ENCODE assay signal across 14 cellular contexts in the genomic region with DNA sequence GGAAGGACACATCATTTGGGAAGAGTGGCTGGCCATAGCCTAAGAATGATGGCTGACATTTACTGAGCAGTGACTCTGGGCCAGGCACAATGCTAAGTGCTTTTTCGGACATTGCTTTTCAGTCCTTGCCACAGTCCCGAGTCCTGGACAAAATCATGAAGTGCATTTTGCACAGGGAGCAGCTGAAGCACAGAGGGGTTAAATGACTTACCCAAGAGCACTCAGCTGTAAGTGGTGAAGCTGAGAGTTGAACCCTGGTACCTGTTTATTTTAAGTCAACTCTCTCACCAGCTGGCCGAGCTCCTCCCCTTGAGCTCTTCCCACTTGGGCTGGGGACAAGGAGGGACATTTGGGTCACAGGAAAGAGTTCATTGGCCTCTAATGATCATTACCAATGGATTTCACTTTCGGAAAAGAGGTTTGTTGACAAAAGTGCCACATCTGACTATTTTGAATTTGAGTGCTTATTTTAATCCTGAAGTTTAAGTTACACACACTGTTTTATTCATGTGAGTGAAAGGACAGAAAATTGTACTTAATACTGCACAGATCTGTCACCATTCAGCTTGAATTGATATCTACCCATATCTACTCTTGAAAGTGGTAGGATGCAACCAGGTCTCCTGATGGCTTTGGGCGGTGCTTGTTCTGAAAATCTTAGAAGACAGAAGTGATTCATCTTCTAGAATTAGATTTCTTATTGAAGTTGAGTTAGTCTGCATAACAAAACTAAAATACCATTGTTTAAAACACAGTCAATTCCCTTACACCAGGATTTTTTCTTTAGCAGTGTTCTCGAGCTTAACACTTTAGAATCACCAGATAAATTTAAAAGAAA.
DNase-seq lines count a peak whose midpoint lies in the region; ATAC-seq and TF ChIP-seq lines count a peak whose summit lies in the region.
"Had no signal": no experiment of that assay in that cellular context is flagged by ENCODE, and none has a peak within 500 bp of the region (broad histone marks: within the 10 kb centered on the region; RNA-seq: fewer than 3 reads in every experiment).

No MANE protein-coding gene starts in this region.

- H3K27me3 ChIP-seq in ACC112 (ENCODE audit: insufficient read depth, low read length) (no peaks in the 10 kb centered on the region), WERI-Rb-1 (ENCODE audit: insufficient read depth, low read depth, severe bottlenecking) (no peaks in the 10 kb centered on the region), rectal smooth muscle tissue (ENCODE audit: control insufficient read depth, insufficient read depth, low read length) (no peaks in the 10 kb centered on the region)

- H3K4me1 ChIP-seq in ACC112 (ENCODE audit: control insufficient read depth, insufficient read depth, low read length, unreplicated experiment) (peaks cover 20% of the 10 kb centered on the region), rectal smooth muscle tissue (ENCODE audit: control insufficient read depth, insufficient read depth, low read length) (peaks cover 24% of the 10 kb centered on the region)

- TF ChIP-seq CTCF in WERI-Rb-1 (IDR thresholded peaks at IDR 0.05; ENCODE audit: low read depth, low read length) (no peak), foreskin fibroblast (IDR thresholded peaks at IDR 0.05; ENCODE audit: low read depth, low read length) (no peak)

- no peak overlapping the region for H3K9ac ChIP-seq in rectal smooth muscle tissue (ENCODE audit: low read length)

- H3K36me3 ChIP-seq in ACC112 (ENCODE audit: insufficient read depth, low read length) = no peaks in the 10 kb centered on the region
- H3K36me3 ChIP-seq in WERI-Rb-1 = no peaks in the 10 kb centered on the region
- H3K36me3 ChIP-seq in rectal smooth muscle tissue (ENCODE audit: control insufficient read depth, insufficient read depth, low read length) = no peaks in the 10 kb centered on the region

- no peak for ATAC-seq in HG02970 (IDR thresholded peaks at IDR 0.05; ENCODE audit: low FRiP score, unreplicated experiment)
- ATAC-seq: activated T-helper 17 cell treated with anti-CD3 and anti-CD28 coated beads, Interleukin-2, amount 50 U/mL, for 72 hours; stimulated activated naive CD8-positive, alpha-beta T cell treated with anti-CD3 and anti-CD28 coated beads, Interleukin-15, amount 100 ng/mL, for 72 hours had no signal

- H2AFZ ChIP-seq in ACC112 (ENCODE audit: low read length, unreplicated experiment) = peak overlapping the region; percentile 44

- H3K4me3 ChIP-seq in ACC112 (ENCODE audit: low read depth, low read length) (peak overlapping the region; percentile 72), WERI-Rb-1 (ENCODE audit: low read depth, low read length) (peak overlapping the region; percentile 69), foreskin fibroblast (ENCODE audit: low read depth in 1 of 2, low read length in 2 of 2) (peak overlapping the region; percentile 21 to 38), rectal smooth muscle tissue (ENCODE audit: low read length) (no peak overlapping the region)

- peaks cover 9% of the 10 kb centered on the region for H3K9me3 ChIP-seq in WERI-Rb-1 (ENCODE audit: severe bottlenecking)

- H3K27ac ChIP-seq in ACC112 (ENCODE audit: low read depth, low read length) (no peak overlapping the region), WERI-Rb-1 (peak overlapping the region; percentile 99; the same call in 1 of the 2 replicates), rectal smooth muscle tissue (ENCODE audit: low read depth, low read length) (peak overlapping the region; percentile 70)
- H3K27ac ChIP-seq: HL-60 had no signal

- H3K79me2 ChIP-seq in ACC112 (ENCODE audit: control insufficient read depth, insufficient read depth, low read length, unreplicated experiment) = no peaks in the 10 kb centered on the region

- no peak for DNase-seq in WERI-Rb-1
- DNase-seq in foreskin fibroblast = peak in 1 of 2 donors; percentile 56
- no peak for DNase-seq in stimulated activated CD4-positive, alpha-beta T cell treated with anti-CD3 and anti-CD28 coated beads, Interleukin-1b, Interleukin-23, amount 100 ng/mL, for 48 hours
- DNase-seq in SW 1271 (lab: John Stamatoyannopoulos, UW) = no peak
- DNase-seq in Ammon's horn (ENCODE audit: low spot score) = no peak
- DNase-seq: activated CD4-positive, alpha-beta T cell treated with anti-CD3 and anti-CD28 coated beads, Interleukin-2, amount 50 U/mL, for 48 hours; nephron progenitor cell; RPMI8226; stimulated activated naive CD8-positive, alpha-beta T cell treated with anti-CD3 and anti-CD28 coated beads, Interleukin-15, amount 100 ng/mL, for 72 hours had no signal
